17 cellular contexts compared by ENCODE assay signal in the genomic region with DNA sequence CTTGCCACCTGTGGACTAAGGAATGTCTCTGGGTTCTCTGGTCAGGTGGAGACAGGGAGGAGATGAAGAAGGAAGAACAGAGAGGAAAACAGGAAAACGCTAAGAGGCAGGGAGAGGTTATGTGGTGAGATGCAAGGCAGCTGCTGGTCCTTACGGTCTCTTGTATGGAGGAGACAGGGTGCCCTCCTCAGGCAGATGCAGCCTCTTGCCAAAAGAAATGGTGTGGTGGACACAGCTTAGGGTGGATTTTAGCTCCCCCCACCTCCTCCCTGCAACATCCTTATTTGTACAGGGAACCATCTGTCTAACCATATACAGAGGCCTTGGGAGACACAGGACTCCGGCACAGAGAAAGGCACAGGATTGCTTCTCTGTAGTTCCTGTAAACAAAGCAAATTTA. TPM values are rescaled to one million over a fixed set of nuclear protein-coding genes. Genes with fewer than 3 reads are reported as not detected.
A peak's percentile ranks its signal among the peaks of the same experiment; 100 is the strongest.
DNase-seq lines count a peak whose midpoint lies in the region; ATAC-seq and TF ChIP-seq lines count a peak whose summit lies in the region.
"Had no signal": no experiment of that assay in that cellular context is flagged by ENCODE, and none has a peak within 500 bp of the region (broad histone marks: within the 10 kb centered on the region; RNA-seq: fewer than 3 reads in every experiment).

No MANE protein-coding gene starts in this region.

- H3K4me3 ChIP-seq in sigmoid colon, result no peak overlapping the region
- H3K4me3 ChIP-seq: dorsolateral prefrontal cortex, right atrium auricular region, tibial nerve had no signal

- H3K27me3 ChIP-seq in sigmoid colon, result no peaks in the 10 kb centered on the region
- H3K27me3 ChIP-seq: dorsolateral prefrontal cortex, right atrium auricular region, tibial nerve had no signal

- H3K4me3 Mint-ChIP-seq in activated CD8-positive, alpha-beta T cell treated with anti-CD3 and anti-CD28 coated beads, Interleukin-2, amount 10 ng/mL, durations not matched to agents 7 days and 5 days, result no peak overlapping the region
- H3K4me3 Mint-ChIP-seq in activated CD8-positive, alpha-beta T cell treated with anti-CD3 and anti-CD28 coated beads for 36 hours, result no peak overlapping the region
- H3K4me3 Mint-ChIP-seq in WTC11, result no peak overlapping the region
- H3K4me3 Mint-ChIP-seq: T-cell had no signal

- H3K27ac ChIP-seq in sigmoid colon, result no peak overlapping the region
- H3K27ac ChIP-seq: dorsolateral prefrontal cortex, right atrium auricular region, tibial nerve had no signal

- peaks cover 24% of the 10 kb centered on the region for H3K4me1 Mint-ChIP-seq in activated CD8-positive, alpha-beta T cell treated with anti-CD3 and anti-CD28 coated beads, Interleukin-2, amount 10 ng/mL, durations not matched to agents 7 days and 5 days (ENCODE audit: low read depth)
- H3K4me1 Mint-ChIP-seq in activated CD8-positive, alpha-beta T cell treated with anti-CD3 and anti-CD28 coated beads for 36 hours (ENCODE audit: low read depth), result peaks cover 27% of the 10 kb centered on the region
- no peaks in the 10 kb centered on the region for H3K4me1 Mint-ChIP-seq in WTC11

- peaks cover 0 to 12% (median 0%) of the 10 kb centered on the region in 4 donors for H3K36me3 ChIP-seq in sigmoid colon
- H3K36me3 ChIP-seq: right atrium auricular region, tibial nerve had no signal

- no peaks in the 10 kb centered on the region for H3K4me1 ChIP-seq in sigmoid colon
- H3K4me1 ChIP-seq: right atrium auricular region had no signal

- ATAC-seq in activated CD8-positive, alpha-beta T cell treated with anti-CD3 and anti-CD28 coated beads, Interleukin-2, amount 10 ng/mL, durations not matched to agents 7 days and 5 days, result no peak
- ATAC-seq in activated CD8-positive, alpha-beta T cell treated with anti-CD3 and anti-CD28 coated beads for 36 hours, result no peak
- ATAC-seq in WTC11, result peak; percentile 64; the same call in 1 of the 2 replicates
- ATAC-seq: T-cell had no signal

- H3K27ac Mint-ChIP-seq in activated CD8-positive, alpha-beta T cell treated with anti-CD3 and anti-CD28 coated beads, Interleukin-2, amount 10 ng/mL, durations not matched to agents 7 days and 5 days, result peak overlapping the region; percentile 35
- no peak overlapping the region for H3K27ac Mint-ChIP-seq in activated CD8-positive, alpha-beta T cell treated with anti-CD3 and anti-CD28 coated beads for 36 hours
- no peak overlapping the region for H3K27ac Mint-ChIP-seq in WTC11

- no peaks in the 10 kb centered on the region for H3K9me3 Mint-ChIP-seq in activated CD8-positive, alpha-beta T cell treated with anti-CD3 and anti-CD28 coated beads, Interleukin-2, amount 10 ng/mL, durations not matched to agents 7 days and 5 days (ENCODE audit: insufficient read depth)
- H3K9me3 Mint-ChIP-seq in activated CD8-positive, alpha-beta T cell treated with anti-CD3 and anti-CD28 coated beads for 36 hours, result no peaks in the 10 kb centered on the region
- H3K9me3 Mint-ChIP-seq in WTC11, result no peaks in the 10 kb centered on the region
- H3K9me3 Mint-ChIP-seq: T-cell had no signal

- peaks cover 72% of the 10 kb centered on the region for H3K36me3 Mint-ChIP-seq in activated CD8-positive, alpha-beta T cell treated with anti-CD3 and anti-CD28 coated beads, Interleukin-2, amount 10 ng/mL, durations not matched to agents 7 days and 5 days (ENCODE audit: low read depth)
- H3K36me3 Mint-ChIP-seq in activated CD8-positive, alpha-beta T cell treated with anti-CD3 and anti-CD28 coated beads for 36 hours (ENCODE audit: low read depth), result peaks cover 62% of the 10 kb centered on the region
- peaks cover 72% of the 10 kb centered on the region for H3K36me3 Mint-ChIP-seq in WTC11

- 86 to 90% methylated on average over 3 of the region's 3 CpGs for WGBS in sigmoid colon, 2 donors

- TF ChIP-seq CTCF in activated CD8-positive, alpha-beta T cell treated with anti-CD3 and anti-CD28 coated beads for 36 hours (IDR thresholded peaks at IDR 0.05), result no peak
- TF ChIP-seq CTCF in WTC11 (IDR thresholded peaks at IDR 0.05) (no peak), sigmoid colon (IDR thresholded peaks at IDR 0.05) (no peak)

- CTCF ChIA-PET in activated CD8-positive, alpha-beta T cell treated with anti-CD3 and anti-CD28 coated beads, Interleukin-2, amount 10 ng/mL, durations not matched to agents 7 days and 5 days (lab: Charles Lee), result no interaction called here
- CTCF ChIA-PET in activated CD8-positive, alpha-beta T cell treated with anti-CD3 and anti-CD28 coated beads for 36 hours (lab: Charles Lee), result no interaction called here
- CTCF ChIA-PET in WTC11 (lab: Charles Lee), result interaction anchor here (0.5 to 1.4 kb wide), 4 partner anchors 48 to 421 kb away, joined by 3 to 5 read pairs (median 4); no protein-coding TSS in a partner anchor
- CTCF ChIA-PET in HEK293T (lab: Yijun Ruan, JAX), result no interaction called here

- no peaks in the 10 kb centered on the region for H3K9me3 ChIP-seq in sigmoid colon
- H3K9me3 ChIP-seq: right atrium auricular region, tibial nerve had no signal

- no peak for TF ChIP-seq EP300 in sigmoid colon (IDR thresholded peaks at IDR 0.05)

- TF ChIP-seq POLR2A in sigmoid colon (IDR thresholded peaks at IDR 0.05), result no peak

- no peak for DNase-seq in activated CD8-positive, alpha-beta T cell treated with anti-CD3 and anti-CD28 coated beads, Interleukin-2, amount 10 ng/mL, durations not matched to agents 7 days and 5 days
- DNase-seq in activated CD8-positive, alpha-beta T cell treated with anti-CD3 and anti-CD28 coated beads for 36 hours, result no peak
- DNase-seq in NCI-H524 (lab: John Stamatoyannopoulos, UW) (peak; percentile 81 to 89), WTC11 (ENCODE audit: low spot score) (no peak), pons (ENCODE audit: low spot score) (peak; percentile 60), HEK293T (ENCODE audit: extremely low spot score) (no peak), sigmoid colon (no peak), SHP77 treated with DMSO at 0.1 percent for 48 hours (lab: John Stamatoyannopoulos, UW) (no peak)
- DNase-seq: ACHN; activated effector memory CD4-positive, alpha-beta T cell treated with Interleukin-2 at 50 U/mL for 16 hours; DND-41; NCI-H1694; stimulated activated naive CD4-positive, alpha-beta T cell; T-cell had no signal

- H3K27me3 Mint-ChIP-seq in activated CD8-positive, alpha-beta T cell treated with anti-CD3 and anti-CD28 coated beads, Interleukin-2, amount 10 ng/mL, durations not matched to agents 7 days and 5 days (ENCODE audit: low read depth), result no peaks in the 10 kb centered on the region
- no peaks in the 10 kb centered on the region for H3K27me3 Mint-ChIP-seq in activated CD8-positive, alpha-beta T cell treated with anti-CD3 and anti-CD28 coated beads for 36 hours
- no peaks in the 10 kb centered on the region for H3K27me3 Mint-ChIP-seq in WTC11 (ENCODE audit: low read depth)
- H3K27me3 Mint-ChIP-seq: T-cell had no signal

- POLR2A ChIA-PET in activated CD8-positive, alpha-beta T cell treated with anti-CD3 and anti-CD28 coated beads, Interleukin-2, amount 10 ng/mL, durations not matched to agents 7 days and 5 days (lab: Charles Lee), result no interaction called here
- POLR2A ChIA-PET in activated CD8-positive, alpha-beta T cell treated with anti-CD3 and anti-CD28 coated beads for 36 hours (lab: Charles Lee), result interaction anchor here (0.9 to 1.6 kb wide), 2 partner anchors 10 to 28 kb away, joined by 3 to 5 read pairs; a partner anchor contains a TSS
- POLR2A ChIA-PET in WTC11 (lab: Charles Lee) (no interaction called here), HEK293T (lab: Yijun Ruan, JAX) (no interaction called here)

- intact Hi-C loops in activated CD8-positive, alpha-beta T cell treated with anti-CD3 and anti-CD28 coated beads for 36 hours (cut with micrococcal nuclease), result no loop called here
- intact Hi-C loops in sigmoid colon (cut with DNase I), result no loop called here

TF ChIP-seq in WTC11, 78 proteins besides CTCF, POLR2A, EP300 and RAD21 (continues in another document):
- no peak for TF ChIP-seq ELF4 (CRISPR knock-in tag; IDR thresholded peaks at IDR 0.05; ENCODE audit: low read depth)
- TF ChIP-seq SP1 (CRISPR knock-in tag; conservative IDR thresholded peaks at IDR 0.05), result no peak
- TF ChIP-seq JUN (CRISPR knock-in tag; IDR thresholded peaks at IDR 0.05), result no peak
- no peak for TF ChIP-seq KAT7 (CRISPR knock-in tag; IDR thresholded peaks at IDR 0.05; ENCODE audit: borderline replicate concordance)
- TF ChIP-seq MYBL2 (CRISPR knock-in tag; IDR thresholded peaks at IDR 0.05), result no peak
- TF ChIP-seq, protein P1, sequence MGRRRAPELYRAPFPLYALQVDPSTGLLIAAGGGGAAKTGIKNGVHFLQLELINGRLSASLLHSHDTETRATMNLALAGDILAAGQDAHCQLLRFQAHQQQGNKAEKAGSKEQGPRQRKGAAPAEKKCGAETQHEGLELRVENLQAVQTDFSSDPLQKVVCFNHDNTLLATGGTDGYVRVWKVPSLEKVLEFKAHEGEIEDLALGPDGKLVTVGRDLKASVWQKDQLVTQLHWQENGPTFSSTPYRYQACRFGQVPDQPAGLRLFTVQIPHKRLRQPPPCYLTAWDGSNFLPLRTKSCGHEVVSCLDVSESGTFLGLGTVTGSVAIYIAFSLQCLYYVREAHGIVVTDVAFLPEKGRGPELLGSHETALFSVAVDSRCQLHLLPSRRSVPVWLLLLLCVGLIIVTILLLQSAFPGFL (CRISPR knock-in tag; IDR thresholded peaks at IDR 0.05; ENCODE audit: borderline replicate concordance), result no peak

TF ChIP-seq in HEK293T, 16 proteins besides CTCF, POLR2A, EP300 and RAD21 (continues in another document):
- TF ChIP-seq L3MBTL2 (conservative IDR thresholded peaks at IDR 0.05), result no peak
- TF ChIP-seq TARDBP (IDR thresholded peaks at IDR 0.05), result no peak
- TF ChIP-seq NFRKB (IDR thresholded peaks at IDR 0.05), result no peak
- TF ChIP-seq SUZ12 (IDR thresholded peaks at IDR 0.05), result no peak
- no peak for TF ChIP-seq CTBP1 (IDR thresholded peaks at IDR 0.05; ENCODE audit: borderline replicate concordance)
- no peak for TF ChIP-seq FOXM1 (IDR thresholded peaks at IDR 0.05; ENCODE audit: borderline replicate concordance)
- no peak for TF ChIP-seq SP1 (IDR thresholded peaks at IDR 0.05)
- TF ChIP-seq LEF1 (IDR thresholded peaks at IDR 0.05; ENCODE audit: borderline replicate concordance), result no peak
- TF ChIP-seq ZNF384 (IDR thresholded peaks at IDR 0.05), result no peak
- no peak for TF ChIP-seq ELF4 (IDR thresholded peaks at IDR 0.05)
- TF ChIP-seq FOXA1 (IDR thresholded peaks at IDR 0.05), result no peak

RNA-seq across cellular contexts. Expression of a gene that starts 9.7 kb away (rescaled TPM):
- 10 to 100 TPM; 77.3 to 92.7 TPM for total RNA-seq in activated CD8-positive, alpha-beta T cell treated with anti-CD3 and anti-CD28 coated beads, Interleukin-2, amount 10 ng/mL, durations not matched to agents 7 days and 5 days
- 10 to 100 TPM; 65.1 to 82.7 TPM for total RNA-seq in activated CD8-positive, alpha-beta T cell treated with anti-CD3 and anti-CD28 coated beads for 36 hours
- total RNA-seq in WTC11 (2021), result 82.7 to 103 TPM (median 91.3 TPM) in 3 replicates
- 10 to 100 TPM in 2 of 4 donors, 1 to 10 TPM in 2; 7.1 to 21.8 (median 11.4) TPM for total RNA-seq in sigmoid colon
- 100 to 1,000 TPM in 1 of 3 donors, 10 to 100 TPM in 2; 78.9 to 188 (median 91.9) TPM for polyA plus RNA-seq in sigmoid colon

Comparison
In these comparisons a context has a peak if more than half of its experiments do, and no peak if none do; other contexts are left out.
1. DNase-seq: peak in NCI-H524 (2 of 2) and pons (single experiment); none in activated CD8-positive, alpha-beta T cell treated with anti-CD3 and anti-CD28 coated beads, Interleukin-2, amount 10 ng/mL, durations not matched to agents 7 days and 5 days (single experiment), activated CD8-positive, alpha-beta T cell treated with anti-CD3 and anti-CD28 coated beads for 36 hours (single experiment), WTC11 (single experiment), HEK293T (single experiment), sigmoid colon (single experiment) and SHP77 treated with DMSO at 0.1 percent for 48 hours (single experiment).